Comparison of ENCODE assay signal across 21 cellular contexts in the genomic region with DNA sequence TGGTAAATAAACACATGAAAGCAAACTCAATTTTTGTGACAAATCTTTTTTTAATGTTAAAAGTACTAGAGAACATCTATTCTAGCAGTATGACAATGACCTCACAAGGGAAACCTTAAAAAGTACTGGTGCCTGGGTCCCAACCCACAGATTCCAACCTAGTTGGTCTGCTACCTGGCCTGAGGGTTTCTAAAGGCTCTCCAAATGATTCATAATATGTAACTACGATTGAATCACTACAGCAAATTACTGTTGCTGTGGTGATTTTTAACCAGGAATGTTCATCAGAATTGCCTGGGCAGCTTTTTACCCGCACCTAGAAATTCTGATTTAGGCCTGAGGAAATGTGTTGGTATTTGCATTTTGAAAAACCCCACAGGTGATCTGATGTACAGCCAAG. TPM values are rescaled to one million over a fixed set of nuclear protein-coding genes. Genes with fewer than 3 reads are reported as not detected.
DNase-seq lines count a peak whose midpoint lies in the region; ATAC-seq and TF ChIP-seq lines count a peak whose summit lies in the region.
"Had no signal": no experiment of that assay in that cellular context is flagged by ENCODE, and none has a peak within 500 bp of the region (broad histone marks: within the 10 kb centered on the region; RNA-seq: fewer than 3 reads in every experiment).

No MANE protein-coding gene starts in this region.

- peaks cover 2% of the 10 kb centered on the region for H3K27me3 Mint-ChIP-seq in GM23338 (ENCODE audit: insufficient read depth, low read depth, poor library complexity)
- H3K27me3 Mint-ChIP-seq: CD8-positive, alpha-beta memory T cell had no signal

- H3K27ac ChIP-seq in GM23338 (ENCODE audit: low read depth) = 0 out of 2 replicates have a peak overlapping the region, but pooled peaks have one; percentile 29
- no peak overlapping the region for H3K27ac ChIP-seq in RWPE1
- peak overlapping the region in 1 of 5 donors; percentile 56 for H3K27ac ChIP-seq in stomach

- no peak overlapping the region for H2AFZ ChIP-seq in GM23338

- peaks cover 6% of the 10 kb centered on the region for H4K20me1 ChIP-seq in GM23338 (replicated peaks; ENCODE audit: insufficient read depth)

- POLR2A ChIA-PET in RWPE1 (lab: Yijun Ruan, JAX; ENCODE audit: low non-redundant PET) = no interaction called here

- no peak overlapping the region for H3K27ac Mint-ChIP-seq in GM23338

- TF ChIP-seq CTCF in GM23338 (conservative IDR thresholded peaks at IDR 0.05; ENCODE audit: low read depth in 2 of 2) (no peak), RWPE1 (conservative IDR thresholded peaks at IDR 0.05; ENCODE audit: low read depth) (no peak), epithelial cell of esophagus (IDR thresholded peaks at IDR 0.05; ENCODE audit: insufficient read depth, low read depth, low read length, missing control alignments) (no peak), stomach (IDR thresholded peaks at IDR 0.05) (no peak)

- ATAC-seq in GM23338 (no peak), HG03108 (IDR thresholded peaks at IDR 0.05; ENCODE audit: unreplicated experiment) (no peak)
- ATAC-seq: K562, Right ventricle myocardium inferior had no signal

- H3K4me3 ChIP-seq in GM23338 (no peak overlapping the region), epithelial cell of esophagus (ENCODE audit: low read length) (no peak overlapping the region), stomach (no peak overlapping the region)
- H3K4me3 ChIP-seq: K562 had no signal

- H3K4me1 Mint-ChIP-seq in GM23338 = peaks cover 3% of the 10 kb centered on the region

- no peaks in the 10 kb centered on the region for H3K9me3 ChIP-seq in stomach
- H3K9me3 ChIP-seq: BE2C, SK-N-SH had no signal

- no peaks in the 10 kb centered on the region for H3F3A ChIP-seq in GM23338 (replicated peaks; ENCODE audit: low read depth)

- TF ChIP-seq POLR2A in stomach (IDR thresholded peaks at IDR 0.05) = no peak

- DNase-seq in GM23338 (ENCODE audit: low spot score) (no peak), RWPE1 (ENCODE audit: low spot score) (peak; percentile 84), epithelial cell of esophagus (ENCODE audit: low read depth) (peak; percentile 91), renal cortical epithelial cell (ENCODE audit: low read depth) (peak; percentile 91), stomach (no peak), GF-D8 (lab: John Stamatoyannopoulos, UW) (no peak)
- DNase-seq in activated naive CD4-positive, alpha-beta T cell treated with Interleukin-2 at 50 U/mL for 16 hours = no peak
- DNase-seq: BE2C; CD8-positive, alpha-beta memory T cell; DMS 273 treated with DMSO at 0.1 percent for 48 hours; H7; NCI-H1092 treated with DMSO at 0.1 percent for 48 hours; NCI-H1694 treated with DMSO at 0.1 percent for 48 hours; NCI-H345; NCI-H526 treated with DMSO at 0.1 percent for 48 hours; NK-92 treated with Interleukin-12 subunit alpha and Interleukin-12 subunit beta, amount 100 ng/mL, for 24 hours; OCI-M1; SK-N-SH had no signal

- H3K4me2 ChIP-seq in GM23338 = no peak overlapping the region
- H3K4me2 ChIP-seq: SK-N-SH had no signal

- H3K79me2 ChIP-seq in GM23338 (replicated peaks; ENCODE audit: insufficient read depth) = peaks cover 31% of the 10 kb centered on the region

- no peaks in the 10 kb centered on the region; the same call in 1 of the 2 replicates for H3K9me2 ChIP-seq in GM23338 (ENCODE audit: insufficient read depth)
- H3K9me2 ChIP-seq: SK-N-SH had no signal

- WGBS in stomach, 5 donors = 82 to 94% (median 88%) methylated on average over 2 of the region's 2 CpGs

- no peak overlapping the region for H3K4me3 Mint-ChIP-seq in GM23338
- H3K4me3 Mint-ChIP-seq: CD8-positive, alpha-beta memory T cell had no signal

- no peaks in the 10 kb centered on the region for H3K27me3 ChIP-seq in GM23338 (ENCODE audit: insufficient read depth)
- no peaks in the 10 kb centered on the region for H3K27me3 ChIP-seq in stomach
- H3K27me3 ChIP-seq: BE2C had no signal

- peaks cover 6% of the 10 kb centered on the region; the same call in 1 of the 2 replicates for H3K4me1 ChIP-seq in GM23338 (ENCODE audit: insufficient read depth)
- H3K4me1 ChIP-seq in stomach = peaks cover 0 to 18% (median 11%) of the 10 kb centered on the region in 4 donors
- H3K4me1 ChIP-seq: BE2C had no signal

- intact Hi-C loops in stomach (cut with DNase I; ENCODE audit: low total_unique reads) = no loop called here

- peaks cover 33% of the 10 kb centered on the region for H3K36me3 ChIP-seq in GM23338 (ENCODE audit: insufficient read depth)
- peaks cover 38 to 75% (median 62%) of the 10 kb centered on the region in 4 donors for H3K36me3 ChIP-seq in stomach

- H3K9me3 Mint-ChIP-seq in GM23338 = peaks cover 3% of the 10 kb centered on the region; the same call in 1 of the 3 replicates
- H3K9me3 Mint-ChIP-seq: CD8-positive, alpha-beta memory T cell had no signal

- peaks cover 70% of the 10 kb centered on the region for H3K36me3 Mint-ChIP-seq in GM23338 (ENCODE audit: low read depth)

- TF ChIP-seq EP300 in stomach (IDR thresholded peaks at IDR 0.05) = no peak

- CTCF ChIA-PET in RWPE1 (lab: Yijun Ruan, JAX) = no interaction called here

TF ChIP-seq in GM23338, 12 proteins besides CTCF, POLR2A, EP300 and RAD21 (continues in another document):
- TF ChIP-seq, protein P1, sequence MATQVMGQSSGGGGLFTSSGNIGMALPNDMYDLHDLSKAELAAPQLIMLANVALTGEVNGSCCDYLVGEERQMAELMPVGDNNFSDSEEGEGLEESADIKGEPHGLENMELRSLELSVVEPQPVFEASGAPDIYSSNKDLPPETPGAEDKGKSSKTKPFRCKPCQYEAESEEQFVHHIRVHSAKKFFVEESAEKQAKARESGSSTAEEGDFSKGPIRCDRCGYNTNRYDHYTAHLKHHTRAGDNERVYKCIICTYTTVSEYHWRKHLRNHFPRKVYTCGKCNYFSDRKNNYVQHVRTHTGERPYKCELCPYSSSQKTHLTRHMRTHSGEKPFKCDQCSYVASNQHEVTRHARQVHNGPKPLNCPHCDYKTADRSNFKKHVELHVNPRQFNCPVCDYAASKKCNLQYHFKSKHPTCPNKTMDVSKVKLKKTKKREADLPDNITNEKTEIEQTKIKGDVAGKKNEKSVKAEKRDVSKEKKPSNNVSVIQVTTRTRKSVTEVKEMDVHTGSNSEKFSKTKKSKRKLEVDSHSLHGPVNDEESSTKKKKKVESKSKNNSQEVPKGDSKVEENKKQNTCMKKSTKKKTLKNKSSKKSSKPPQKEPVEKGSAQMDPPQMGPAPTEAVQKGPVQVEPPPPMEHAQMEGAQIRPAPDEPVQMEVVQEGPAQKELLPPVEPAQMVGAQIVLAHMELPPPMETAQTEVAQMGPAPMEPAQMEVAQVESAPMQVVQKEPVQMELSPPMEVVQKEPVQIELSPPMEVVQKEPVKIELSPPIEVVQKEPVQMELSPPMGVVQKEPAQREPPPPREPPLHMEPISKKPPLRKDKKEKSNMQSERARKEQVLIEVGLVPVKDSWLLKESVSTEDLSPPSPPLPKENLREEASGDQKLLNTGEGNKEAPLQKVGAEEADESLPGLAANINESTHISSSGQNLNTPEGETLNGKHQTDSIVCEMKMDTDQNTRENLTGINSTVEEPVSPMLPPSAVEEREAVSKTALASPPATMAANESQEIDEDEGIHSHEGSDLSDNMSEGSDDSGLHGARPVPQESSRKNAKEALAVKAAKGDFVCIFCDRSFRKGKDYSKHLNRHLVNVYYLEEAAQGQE (IDR thresholded peaks at IDR 0.05; ENCODE audit: unreplicated experiment) = no peak
- no peak for TF ChIP-seq JUNB (IDR thresholded peaks at IDR 0.05; ENCODE audit: unreplicated experiment)
- TF ChIP-seq ZNF331 (CRISPR knock-in tag; IDR thresholded peaks at IDR 0.05; ENCODE audit: low read depth) = no peak
- no peak for TF ChIP-seq STAT1 (IDR thresholded peaks at IDR 0.05; ENCODE audit: unreplicated experiment)

RNA-seq across cellular contexts. Expression of a gene that starts 26.1 kb away (rescaled TPM):
- 39.3 and 43.7 TPM in 2 replicates for total RNA-seq in GM23338 (2014; rRNA removed; shearing (Covaris generic))
- polyA plus RNA-seq in GM23338 (2016; fragmentation: Nextera tagmentation; extraction: Ambion mirVana) (13.0 and 17.7 TPM in 2 replicates), stomach (10 to 100 TPM in 2 of 3 donors, 1 to 10 TPM in 1; 8.9 to 16.6 (median 15.4) TPM)
- total RNA-seq in renal cortical epithelial cell (39.4 and 107 TPM in 2 replicates), stomach (100 to 1,000 TPM in 1 of 5 donors, 10 to 100 TPM in 4; 21.4 to 198 (median 27.7) TPM)

RNA-seq across cellular contexts. Expression of a gene that starts 51.1 kb away (rescaled TPM):
- total RNA-seq in GM23338 (2014; rRNA removed; shearing (Covaris generic)) = 109 and 141 TPM in 2 replicates
- polyA plus RNA-seq in GM23338 (2016; fragmentation: Nextera tagmentation; extraction: Ambion mirVana) = 62.7 and 64.4 TPM in 2 replicates
- total RNA-seq in renal cortical epithelial cell = 33.9 and 50.8 TPM in 2 replicates
- total RNA-seq in stomach = 10 to 100 TPM; 51.3 to 99.1 (median 76.5) TPM
- polyA plus RNA-seq in stomach = 10 to 100 TPM; 13.1 to 19.3 (median 16.2) TPM

Comparison
In these comparisons a context has a peak if more than half of its experiments do, and no peak if none do; other contexts are left out.
1. DNase-seq: peak in RWPE1 (single experiment), epithelial cell of esophagus (single experiment) and renal cortical epithelial cell (single experiment); none in GM23338 (single experiment), stomach (single experiment), activated naive CD4-positive, alpha-beta T cell treated with Interleukin-2 at 50 U/mL for 16 hours (single experiment) and GF-D8 (single experiment).